Comparison of ENCODE assay signal across 2 cellular contexts in genomic region chr2:19351499-19351898, GRCh38.
TF ChIP-seq lines count a peak whose summit lies in the region.

No MANE protein-coding gene starts in this region.

TF ChIP-seq in H1, 55 proteins besides CTCF, POLR2A, EP300 and RAD21:
- TF ChIP-seq KDM4A (IDR thresholded peaks at IDR 0.05; ENCODE audit: low read depth, low read length, severe bottlenecking): no peak
- no peak for TF ChIP-seq EZH2 (IDR thresholded peaks at IDR 0.05; ENCODE audit: low read depth, low read length, severe bottlenecking)
- TF ChIP-seq SRF (IDR thresholded peaks at IDR 0.05; ENCODE audit: low read depth, low read length): no peak
- TF ChIP-seq RNF2 (IDR thresholded peaks at IDR 0.05; ENCODE audit: borderline replicate concordance, low read depth, low read length, missing control alignments, poor library complexity, severe bottlenecking): peak; percentile 64
- no peak for TF ChIP-seq NANOG (IDR thresholded peaks at IDR 0.05; ENCODE audit: insufficient read depth, low read depth, low read length, poor library complexity, severe bottlenecking)
- no peak for TF ChIP-seq HDAC6 (IDR thresholded peaks at IDR 0.05; ENCODE audit: low read depth, low read length)
- TF ChIP-seq YY1 (IDR thresholded peaks at IDR 0.05; ENCODE audit: low read depth, low read length): no peak
- no peak for TF ChIP-seq SIN3A (conservative IDR thresholded peaks at IDR 0.05 in 1 of 2, IDR thresholded peaks at IDR 0.05 in 1 of 2; ENCODE audit: low read depth in 1 of 2, low read length in 2 of 2)

TF ChIP-seq in neural cell, 6 proteins besides CTCF, POLR2A, EP300 and RAD21:
- TF ChIP-seq SMC3 (conservative IDR thresholded peaks at IDR 0.05; ENCODE audit: poor library complexity): no peak
- peak; percentile 6 for TF ChIP-seq POLR2AphosphoS5 (IDR thresholded peaks at IDR 0.05)
- TF ChIP-seq TAF1 (IDR thresholded peaks at IDR 0.05; ENCODE audit: low read depth): no peak
- no peak for TF ChIP-seq REST (IDR thresholded peaks at IDR 0.05; ENCODE audit: borderline replicate concordance)
